In genomic region chr3:28348637-28349396, GRCh38 we compare ENCODE assay signal across 8 cellular contexts. TPM values are rescaled to one million over a fixed set of nuclear protein-coding genes. Genes with fewer than 3 reads are reported as not detected.
DNase-seq lines count a peak whose midpoint lies in the region; ATAC-seq and TF ChIP-seq lines count a peak whose summit lies in the region.

Gene AZI2 (minus strand): TSS chr3:28348824. CDS start chr3:28340617, 8,207 bp downstream.
Gene ZCWPW2 (plus strand): TSS chr3:28348721. CDS start chr3:28413069, 64,348 bp downstream.

- peaks cover 50% of the 10 kb centered on the region for H3K4me1 Mint-ChIP-seq in T-helper 1 cell treated with Interleukin-12 subunit alpha and Interleukin-12 subunit beta and Interleukin-4 antibody, amounts not matched to agents 30 μg/mL and 1 μg/mL, for 36 hours (ENCODE audit: low read depth)

- in situ Hi-C loops in GM13977 (cut with MboI; ENCODE audit: low pct_unique_long_range_greater_than_20kb, low sequenced_read_pairs, unreplicated experiment), result no loop called here

- peaks cover 0 to 7% of the 10 kb centered on the region in 2 donors for H3K9me3 ChIP-seq in right atrium auricular region
- H3K9me3 ChIP-seq in vagina, result peaks cover 5% of the 10 kb centered on the region

- peaks cover 15% of the 10 kb centered on the region for H3K9me3 Mint-ChIP-seq in T-helper 1 cell treated with Interleukin-12 subunit alpha and Interleukin-12 subunit beta and Interleukin-4 antibody, amounts not matched to agents 30 μg/mL and 1 μg/mL, for 36 hours

- DNase-seq in GM13977 (ENCODE audit: low spot score) (peak; percentile 82), NCI-H146 treated with DMSO at 0.1 percent for 48 hours (lab: John Stamatoyannopoulos, UW; ENCODE audit: unreplicated experiment) (peak; percentile 73), right atrium auricular region (ENCODE audit: low spot score) (peak; percentile 95), pulmonary artery endothelial cell (ENCODE audit: low read depth, low spot score) (peak; percentile 75), vagina (ENCODE audit: extremely low spot score in 2 of 2) (peak in 1 of 2 donors; percentile 97)

- TF ChIP-seq POLR2A in vagina (IDR thresholded peaks at IDR 0.05), result peak in 1 of 2 donors; percentile 86

- peaks cover 8% of the 10 kb centered on the region for H3K36me3 ChIP-seq in right atrium auricular region
- peaks cover 0 to 9% of the 10 kb centered on the region in 2 donors for H3K36me3 ChIP-seq in vagina

- TF ChIP-seq CTCF in GM13977 (IDR thresholded peaks at IDR 0.05; ENCODE audit: extremely low read depth, insufficient read depth, missing control alignments) (peak; percentile 26), right atrium auricular region (IDR thresholded peaks at IDR 0.05) (peak in 1 of 2 donors; percentile 35), vagina (IDR thresholded peaks at IDR 0.05) (peak in 1 of 3 experiments; percentile 38)

- peak; percentile 84 for ATAC-seq in HG02884 (IDR thresholded peaks at IDR 0.05; ENCODE audit: unreplicated experiment)

- H3K36me3 Mint-ChIP-seq in T-helper 1 cell treated with Interleukin-12 subunit alpha and Interleukin-12 subunit beta and Interleukin-4 antibody, amounts not matched to agents 30 μg/mL and 1 μg/mL, for 36 hours (ENCODE audit: low read depth), result peaks cover 30% of the 10 kb centered on the region

- peak within 1 kb of the TSS; percentile 99 for H3K4me3 Mint-ChIP-seq in T-helper 1 cell treated with Interleukin-12 subunit alpha and Interleukin-12 subunit beta and Interleukin-4 antibody, amounts not matched to agents 30 μg/mL and 1 μg/mL, for 36 hours

- H3K27ac Mint-ChIP-seq in T-helper 1 cell treated with Interleukin-12 subunit alpha and Interleukin-12 subunit beta and Interleukin-4 antibody, amounts not matched to agents 30 μg/mL and 1 μg/mL, for 36 hours, result peak within 1 kb of the TSS; percentile 99

- peak within 1 kb of the TSS; percentile 95 for H3K27ac ChIP-seq in angular gyrus (ENCODE audit: low read depth, low read length)
- H3K27ac ChIP-seq in right atrium auricular region, result peak within 1 kb of the TSS; percentile 98
- peak within 1 kb of the TSS; percentile 99 for H3K27ac ChIP-seq in vagina

- peak within 1 kb of the TSS; percentile 70 to 79 for H3K4me3 ChIP-seq in right atrium auricular region
- peak within 1 kb of the TSS; percentile 62 to 82 for H3K4me3 ChIP-seq in vagina

- H3K27me3 Mint-ChIP-seq in T-helper 1 cell treated with Interleukin-12 subunit alpha and Interleukin-12 subunit beta and Interleukin-4 antibody, amounts not matched to agents 30 μg/mL and 1 μg/mL, for 36 hours (ENCODE audit: low read depth), result no peaks in the 10 kb centered on the region

- no peaks in the 10 kb centered on the region for H3K27me3 ChIP-seq in right atrium auricular region
- H3K27me3 ChIP-seq in vagina, result no peaks in the 10 kb centered on the region

- intact Hi-C loops in vagina (cut with DNase I), result no loop called here

- H3K4me1 ChIP-seq in right atrium auricular region (peaks cover 0 to 56% of the 10 kb centered on the region in 2 donors), vagina (peaks cover 52% of the 10 kb centered on the region)

RNA-seq across cellular contexts. Expression of gene AZI2, which starts in this region (rescaled TPM):
- total RNA-seq in right atrium auricular region (10 to 100 TPM; 21.8 to 49.2 TPM), pulmonary artery endothelial cell (43.7 and 48.0 TPM in 2 replicates), vagina (78.1 TPM)

RNA-seq across cellular contexts. Expression of gene ZCWPW2, which starts in this region (rescaled TPM):
- total RNA-seq in right atrium auricular region (1 to 10 TPM; 1.2 to 3.4 TPM), pulmonary artery endothelial cell (0.04 and 0.13 TPM in 2 replicates), vagina (3.7 TPM)
